18 cellular contexts compared by ENCODE assay signal in genomic region chr1:176820292-176821056, GRCh38.
DNase-seq lines count a peak whose midpoint lies in the region; TF ChIP-seq lines count a peak whose summit lies in the region.
"Had no signal": no experiment of that assay in that cellular context is flagged by ENCODE, and none has a peak within 500 bp of the region (broad histone marks: within the 10 kb centered on the region; RNA-seq: fewer than 3 reads in every experiment).

No MANE protein-coding gene starts in this region.

- H3K4me3 ChIP-seq in astrocyte of the cerebellum (ENCODE audit: low read depth, low read length) (no peak overlapping the region), mesenchymal stem cell (ENCODE audit: insufficient read depth in 1 of 2, low read depth in 1 of 2, low read length in 2 of 2) (peak overlapping the region in 1 of 2 experiments; percentile 27)
- H3K4me3 ChIP-seq: Peyer's patch had no signal

- no peaks in the 10 kb centered on the region for H3K9me3 ChIP-seq in mesenchymal stem cell (ENCODE audit: control insufficient read depth, low read length)
- H3K9me3 ChIP-seq: Peyer's patch had no signal

- no peak overlapping the region for H2AFZ ChIP-seq in mesenchymal stem cell (ENCODE audit: low read depth, low read length)

- H2BK12ac ChIP-seq in mesenchymal stem cell (ENCODE audit: low read length in 2 of 2), result no peak overlapping the region

- H3K79me1 ChIP-seq in mesenchymal stem cell (replicated peaks; ENCODE audit: low read length, poor library complexity, severe bottlenecking), result no peaks in the 10 kb centered on the region

- no peak overlapping the region for H4K8ac ChIP-seq in mesenchymal stem cell (ENCODE audit: low read length)

- H3K23ac ChIP-seq in mesenchymal stem cell (ENCODE audit: low read length in 2 of 2), result no peak overlapping the region

- H2BK120ac ChIP-seq in mesenchymal stem cell (ENCODE audit: low read depth, low read length), result no peak overlapping the region

- H3K4ac ChIP-seq in mesenchymal stem cell (ENCODE audit: low read depth in 1 of 2, low read length in 2 of 2), result no peak overlapping the region

- H2BK15ac ChIP-seq in mesenchymal stem cell (ENCODE audit: low read depth, poor library complexity, severe bottlenecking), result no peak overlapping the region

- no peak overlapping the region for H3K4me2 ChIP-seq in mesenchymal stem cell (ENCODE audit: low read length, poor library complexity, severe bottlenecking)

- H4K91ac ChIP-seq in mesenchymal stem cell (ENCODE audit: low read length), result no peak overlapping the region

- no peaks in the 10 kb centered on the region for H3K4me1 ChIP-seq in mesenchymal stem cell (ENCODE audit: control insufficient read depth, insufficient read depth, low read depth, low read length)
- H3K4me1 ChIP-seq: Peyer's patch had no signal

- H3K36me3 ChIP-seq in mesenchymal stem cell (ENCODE audit: control insufficient read depth in 1 of 2, insufficient read depth in 2 of 2, low read depth in 1 of 2, low read length in 2 of 2), result no peaks in the 10 kb centered on the region
- H3K36me3 ChIP-seq: Peyer's patch had no signal

- H3K14ac ChIP-seq in mesenchymal stem cell (ENCODE audit: low read length in 2 of 2), result no peak overlapping the region

- TF ChIP-seq CTCF in astrocyte of the cerebellum (IDR thresholded peaks at IDR 0.05; ENCODE audit: low read depth, low read length, missing control alignments), result no peak

- WGBS in mesenchymal stem cell, result 70% methylated on average over 6 of the region's 6 CpGs

- in situ Hi-C loops in astrocyte of the cerebellum (cut with HindIII; ENCODE audit: low sequenced_read_pairs), result no loop called here

- H2AK5ac ChIP-seq in mesenchymal stem cell (ENCODE audit: low read length, severe bottlenecking), result no peak overlapping the region

- DNase-seq in DMS 273 (lab: John Stamatoyannopoulos, UW; ENCODE audit: unreplicated experiment) (peak; percentile 86), DMS 273 treated with DMSO at 0.1 percent for 48 hours (lab: John Stamatoyannopoulos, UW) (no peak), astrocyte of the cerebellum (ENCODE audit: low read depth) (peak; percentile 34), mesenchymal stem cell (no peak), DMS53 treated with DMSO at 0.1 percent for 48 hours (lab: John Stamatoyannopoulos, UW; ENCODE audit: unreplicated experiment) (no peak), SK-N-DZ (ENCODE audit: low spot score) (no peak)
- no peak for DNase-seq in activated effector memory CD4-positive, alpha-beta T cell treated with Interleukin-2 at 50 U/mL for 16 hours
- DNase-seq in NK-92 treated with Interleukin-12 subunit alpha and Interleukin-12 subunit beta, amount 100 ng/mL, for 24 hours (lab: John Stamatoyannopoulos, UW), result no peak
- DNase-seq: CD4-positive, CD25-positive, alpha-beta regulatory T cell; DND-41; GF-D8; MM.1S; NCI-H1105 treated with DMSO at 0.1 percent for 48 hours; NCI-H187 treated with DMSO at 0.1 percent for 48 hours; NCI-H2171; Peyer's patch; Right ventricle myocardium superior had no signal

- peak overlapping the region; percentile 1 for H3K9ac ChIP-seq in mesenchymal stem cell (ENCODE audit: low read length)

- H3K18ac ChIP-seq in mesenchymal stem cell (ENCODE audit: low read depth in 1 of 2, low read length in 2 of 2), result no peak overlapping the region

- no peak overlapping the region for H2BK5ac ChIP-seq in mesenchymal stem cell (ENCODE audit: low read depth, low read length, poor library complexity, severe bottlenecking)

- no peaks in the 10 kb centered on the region for H3K27me3 ChIP-seq in mesenchymal stem cell (ENCODE audit: control insufficient read depth in 1 of 2, insufficient read depth in 1 of 2, low read length in 2 of 2)
- H3K27me3 ChIP-seq: Peyer's patch had no signal

- H3K27ac ChIP-seq in mesenchymal stem cell (ENCODE audit: low read length, poor library complexity, severe bottlenecking), result no peak overlapping the region
- H3K27ac ChIP-seq: 22Rv1, Peyer's patch had no signal

Comparison
In these comparisons a context has a peak if more than half of its experiments do, and no peak if none do; other contexts are left out.
1. DNase-seq: peak in DMS 273 (single experiment) and astrocyte of the cerebellum (single experiment); none in DMS 273 treated with DMSO at 0.1 percent for 48 hours (single experiment), mesenchymal stem cell (single experiment), activated effector memory CD4-positive, alpha-beta T cell treated with Interleukin-2 at 50 U/mL for 16 hours (single experiment), DMS53 treated with DMSO at 0.1 percent for 48 hours (single experiment), SK-N-DZ (single experiment) and NK-92 treated with Interleukin-12 subunit alpha and Interleukin-12 subunit beta, amount 100 ng/mL, for 24 hours (single experiment).